Comparison of ENCODE assay signal across 8 cellular contexts in the genomic region with DNA sequence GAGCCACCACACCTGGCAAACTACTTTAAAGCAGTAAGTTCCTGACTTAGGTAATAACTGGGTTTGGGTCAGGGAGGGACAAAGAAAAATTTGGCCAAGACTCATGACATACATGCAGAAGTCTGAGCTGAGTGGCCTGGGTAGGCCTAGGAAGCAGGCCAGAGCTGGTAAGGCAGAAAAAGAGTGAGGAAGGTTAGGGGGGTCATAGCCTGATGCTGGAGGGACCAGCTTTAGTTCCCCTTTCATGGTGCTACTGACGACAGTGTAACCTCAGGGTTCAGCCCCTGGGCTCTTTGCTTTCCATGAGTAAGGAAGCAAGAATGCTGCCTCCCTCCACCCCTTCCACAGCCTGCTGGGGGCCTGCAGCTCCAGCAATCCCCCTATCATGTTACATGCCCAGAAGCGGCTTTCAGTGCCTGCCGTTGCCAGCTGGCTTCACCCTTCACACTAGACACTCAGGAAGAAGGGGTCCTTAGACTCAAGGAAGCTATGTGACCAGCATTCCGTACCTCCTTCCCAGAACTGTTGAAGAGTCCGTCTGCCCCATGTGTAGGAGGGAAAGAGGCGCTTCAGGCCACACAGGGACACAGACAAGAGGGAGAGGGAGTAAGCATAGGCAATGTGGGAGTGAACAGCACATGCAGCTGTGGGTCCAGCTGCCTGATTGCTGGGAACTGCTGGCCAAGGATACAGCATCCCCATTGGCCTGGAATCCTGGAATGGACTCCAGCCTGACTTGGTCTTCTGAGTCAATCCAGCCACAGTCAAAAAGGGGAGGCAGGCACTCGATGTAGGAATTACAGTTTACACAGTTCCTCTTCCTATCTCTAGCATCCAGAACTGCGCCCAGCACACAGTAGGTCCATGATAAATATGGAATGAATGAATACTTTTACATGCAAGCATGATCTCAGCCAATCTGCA. TPM values are rescaled to one million over a fixed set of nuclear protein-coding genes. Genes with fewer than 3 reads are reported as not detected.
DNase-seq lines count a peak whose midpoint lies in the region; ATAC-seq and TF ChIP-seq lines count a peak whose summit lies in the region.

No MANE protein-coding gene starts in this region.

- H3K4me3 ChIP-seq in foreskin fibroblast (ENCODE audit: low read depth in 1 of 2, low read length in 2 of 2) (peak overlapping the region in 1 of 2 donors; percentile 29), psoas muscle (no peak overlapping the region)

- TF ChIP-seq CTCF in foreskin fibroblast (IDR thresholded peaks at IDR 0.05; ENCODE audit: low read depth, low read length): no peak
- TF ChIP-seq CTCF in psoas muscle (IDR thresholded peaks at IDR 0.05): no peak

- peaks cover 0 to 5% (median 0%) of the 10 kb centered on the region in 3 donors for H3K27me3 ChIP-seq in psoas muscle (ENCODE audit: insufficient read depth in 3 of 3, low read length in 2 of 3)

- H3K9me3 ChIP-seq in psoas muscle: no peaks in the 10 kb centered on the region

- intact Hi-C loops in psoas muscle (cut with DNase I): no loop called here

- peaks cover 14 to 19% of the 10 kb centered on the region in 2 donors for H3K4me1 Mint-ChIP-seq in effector memory CD8-positive, alpha-beta T cell (ENCODE audit: low read depth in 2 of 2)

- no peaks in the 10 kb centered on the region for H3K9me3 Mint-ChIP-seq in effector memory CD8-positive, alpha-beta T cell

- peaks cover 34% of the 10 kb centered on the region for H3K4me1 ChIP-seq in psoas muscle

- H3K27ac Mint-ChIP-seq in effector memory CD8-positive, alpha-beta T cell: no peak overlapping the region

- H3K27ac ChIP-seq in psoas muscle: peak overlapping the region; percentile 86

- peaks cover 2% of the 10 kb centered on the region for H3K36me3 Mint-ChIP-seq in effector memory CD8-positive, alpha-beta T cell (ENCODE audit: insufficient read depth)

- H3K27me3 Mint-ChIP-seq in effector memory CD8-positive, alpha-beta T cell: peaks cover 27 to 32% of the 10 kb centered on the region in 2 donors

- no peak overlapping the region for H3K4me3 Mint-ChIP-seq in effector memory CD8-positive, alpha-beta T cell

- WGBS in psoas muscle, 3 donors: 17 to 30% (median 29%) methylated on average over 8 of the region's 8 CpGs

- peak; percentile 15 for DNase-seq in DMS153 (lab: John Stamatoyannopoulos, UW)
- no peak for DNase-seq in DMS153 treated with DMSO at 0.1 percent for 48 hours (lab: John Stamatoyannopoulos, UW; ENCODE audit: unreplicated experiment)
- peak; percentile 61 to 92 for DNase-seq in SW 1271 (lab: John Stamatoyannopoulos, UW)
- peak; percentile 99 for DNase-seq in foreskin fibroblast
- peak; percentile 81 to 89 for DNase-seq in psoas muscle
- no peak for DNase-seq in effector memory CD8-positive, alpha-beta T cell

- ATAC-seq in psoas muscle (peak; percentile 82 to 89 (median 88)), GM21528 (IDR thresholded peaks at IDR 0.05; ENCODE audit: low FRiP score, unreplicated experiment) (no peak), GM18868 (IDR thresholded peaks at IDR 0.05; ENCODE audit: unreplicated experiment) (no peak)
- no peak for ATAC-seq in effector memory CD8-positive, alpha-beta T cell (replicated peaks)

- H3K36me3 ChIP-seq in psoas muscle (ENCODE audit: insufficient read depth in 1 of 2, low read depth in 1 of 2): no peaks in the 10 kb centered on the region

RNA-seq across cellular contexts. Expression of a gene that starts 4.1 kb away (rescaled TPM):
- total RNA-seq in psoas muscle: 10 to 100 TPM in 2 of 4 donors, 1 to 10 TPM in 2; 5.0 to 18.2 (median 10.6) TPM
- 1 to 10 TPM; 3.8 to 7.6 (median 7.1) TPM for polyA plus RNA-seq in psoas muscle

RNA-seq across cellular contexts. Expression of a gene that starts 32.4 kb away (rescaled TPM):
- total RNA-seq in psoas muscle: 10 to 100 TPM; 34.2 to 60.3 (median 50.8) TPM
- polyA plus RNA-seq in psoas muscle: 10 to 100 TPM; 15.8 to 58.5 (median 34.4) TPM

Comparison
In these comparisons a context has a peak if more than half of its experiments do, and no peak if none do; other contexts are left out.
1. DNase-seq: peak in DMS153 (single experiment), SW 1271 (2 of 2), foreskin fibroblast (2 of 2) and psoas muscle (2 of 2); none in DMS153 treated with DMSO at 0.1 percent for 48 hours (single experiment) and effector memory CD8-positive, alpha-beta T cell (0 of 3).
2. ATAC-seq: peak in psoas muscle (4 of 4); none in effector memory CD8-positive, alpha-beta T cell (single experiment), GM21528 (single experiment) and GM18868 (single experiment).